In the genomic region with DNA sequence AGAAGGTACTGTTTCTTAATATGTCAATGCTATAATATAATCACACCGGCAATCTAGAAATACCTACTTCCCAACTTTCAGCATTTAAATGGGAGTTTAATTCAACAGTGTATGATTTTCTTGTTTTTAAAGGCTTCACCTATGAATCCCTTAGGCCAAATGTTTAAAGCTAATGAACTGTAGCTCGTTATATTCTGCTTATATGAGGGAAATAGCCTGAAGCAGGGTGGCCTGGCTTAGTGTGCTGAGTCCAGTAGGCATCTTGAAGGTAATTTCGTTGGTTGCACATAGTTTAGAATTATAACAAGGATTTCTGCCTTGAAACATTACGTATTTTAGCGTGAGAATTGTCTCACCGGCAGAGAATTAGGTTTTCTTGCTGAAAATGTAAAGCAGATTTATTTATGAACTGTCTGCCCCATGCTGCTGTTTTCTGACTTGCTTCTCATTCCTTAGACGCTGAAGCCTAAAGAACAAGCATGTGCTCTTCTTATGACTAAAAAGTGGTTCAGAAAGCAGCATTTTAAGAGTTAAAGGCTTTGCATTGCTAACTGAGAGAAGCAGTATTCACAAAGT, we compare ENCODE assay signal across 19 cellular contexts.
"Had no signal": no experiment of that assay in that cellular context is flagged by ENCODE, and none has a peak within 500 bp of the region (broad histone marks: within the 10 kb centered on the region; RNA-seq: fewer than 3 reads in every experiment).

No MANE protein-coding gene starts in this region.

- H3K27me3 ChIP-seq: adrenal gland, breast epithelium, neural progenitor cell, tibial artery had no signal

- H3K36me3 ChIP-seq: adrenal gland, breast epithelium, neural progenitor cell, tibial artery had no signal

- DNase-seq: activated CD4-positive, alpha-beta T cell treated with anti-CD3 and anti-CD28 coated beads for 1 hour; activated CD4-positive, alpha-beta T cell treated with anti-CD3 and anti-CD28 coated beads, Interleukin-2, amount 50 U/mL, for 1 hour; activated CD8-positive, alpha-beta T cell treated with anti-CD3 and anti-CD28 coated beads, Interleukin-2, amount 10 ng/mL, durations not matched to agents 7 days and 5 days; activated T-cell treated with anti-CD3 and anti-CD28 coated beads, Interleukin-2, amount 50 U/mL, for 1 hour; cerebellar nuclear complex; cortex of kidney; immature natural killer cell; naive B cell; posterior cingulate gyrus; stimulated activated CD4-positive, alpha-beta T cell treated with anti-CD3 and anti-CD28 coated beads, Interleukin-4, amount 100 ng/mL, for 24 hours; stimulated activated naive CD8-positive, alpha-beta T cell treated with anti-CD3 and anti-CD28 coated beads, Interleukin-15, Interleukin-2, amounts not matched to agents 100 U/mL and 50 U/mL, for 24 hours; T-helper 1 cell; tibial artery had no signal

- H3K4me3 ChIP-seq: adrenal gland, breast epithelium, neural progenitor cell, tibial artery had no signal

- H3K4me1 ChIP-seq: breast epithelium, neural progenitor cell had no signal

- ATAC-seq: activated CD8-positive, alpha-beta T cell treated with anti-CD3 and anti-CD28 coated beads, Interleukin-2, amount 10 ng/mL, durations not matched to agents 7 days and 5 days; activated naive CD4-positive, alpha-beta T cell treated with anti-CD3 and anti-CD28 coated beads, Interleukin-2, amount 50 U/mL, for 72 hours; activated T-helper 17 cell treated with anti-CD3 and anti-CD28 coated beads, Interleukin-2, amount 50 U/mL, for 72 hours; stimulated activated naive CD8-positive, alpha-beta T cell treated with anti-CD3 and anti-CD28 coated beads, Interleukin-15, Interleukin-2, amounts not matched to agents 100 U/mL and 50 U/mL, for 24 hours had no signal

- H3K27ac ChIP-seq: breast epithelium, epithelial cell of prostate, neural progenitor cell, tibial artery had no signal

- H3K9me3 ChIP-seq: adrenal gland, breast epithelium, tibial artery had no signal
